ENCODE assay signal across 1 cellular context in genomic region chr14:60722836-60723217, GRCh38.
A peak's percentile ranks its signal among the peaks of the same experiment; 100 is the strongest.
TF ChIP-seq lines count a peak whose summit lies in the region.

No MANE protein-coding gene starts in this region.

TF ChIP-seq in HepG2, 621 proteins besides CTCF, POLR2A, EP300 and RAD21:
- TF ChIP-seq HNRNPL (IDR thresholded peaks at IDR 0.05; ENCODE audit: low read depth, low read length) = 0 out of 2 replicates have a peak, but pooled peaks have one; percentile 1
- TF ChIP-seq ZBTB25 (CRISPR knock-in tag; IDR thresholded peaks at IDR 0.05) = no peak
- 0 out of 2 replicates have a peak, but pooled peaks have one; percentile 28 for TF ChIP-seq NCOR1 (IDR thresholded peaks at IDR 0.05; ENCODE audit: borderline replicate concordance, low read length)
- TF ChIP-seq POGZ (CRISPR knock-in tag; IDR thresholded peaks at IDR 0.05) = no peak
- TF ChIP-seq ZNF558 (CRISPR knock-in tag; IDR thresholded peaks at IDR 0.05; ENCODE audit: borderline replicate concordance) = 0 out of 2 replicates have a peak, but pooled peaks have one; percentile 23
- peak; percentile 56 for TF ChIP-seq YY1 (IDR thresholded peaks at IDR 0.05; ENCODE audit: insufficient read depth, insufficient replicate concordance, low read depth, low read length)
- peak; percentile 38; the same call in 1 of the 2 replicates for TF ChIP-seq ZNF281 (CRISPR knock-in tag; IDR thresholded peaks at IDR 0.05; ENCODE audit: borderline replicate concordance)
- 0 out of 2 replicates have a peak, but pooled peaks have one; percentile 18 for TF ChIP-seq TFAP4 (IDR thresholded peaks at IDR 0.05; ENCODE audit: borderline replicate concordance, low read depth)
- peak; percentile 5; the same call in 1 of the 2 replicates for TF ChIP-seq TCF7 (IDR thresholded peaks at IDR 0.05; ENCODE audit: low read depth)
- no peak for TF ChIP-seq ZKSCAN5 (CRISPR knock-in tag; IDR thresholded peaks at IDR 0.05)
- TF ChIP-seq ZSCAN5A (CRISPR knock-in tag; IDR thresholded peaks at IDR 0.05; ENCODE audit: borderline replicate concordance) = 0 out of 2 replicates have a peak, but pooled peaks have one; percentile 6
- 0 out of 2 replicates have a peak, but pooled peaks have one; percentile 8 for TF ChIP-seq THAP8 (CRISPR knock-in tag; IDR thresholded peaks at IDR 0.05; ENCODE audit: borderline replicate concordance)
- no peak for TF ChIP-seq SRSF9 (IDR thresholded peaks at IDR 0.05; ENCODE audit: borderline replicate concordance, insufficient read depth, low read depth, low read length, poor library complexity, severe bottlenecking)
- TF ChIP-seq ZSCAN30 (CRISPR knock-in tag; IDR thresholded peaks at IDR 0.05) = 0 out of 2 replicates have a peak, but pooled peaks have one; percentile 54
- TF ChIP-seq CHD2 (IDR thresholded peaks at IDR 0.05; ENCODE audit: low read depth, low read length) = peak; percentile 30; the same call in 1 of the 2 replicates
- TF ChIP-seq PAF1 (CRISPR knock-in tag; IDR thresholded peaks at IDR 0.05) = no peak
- TF ChIP-seq GATA4 (IDR thresholded peaks at IDR 0.05; ENCODE audit: borderline replicate concordance, low read depth) = no peak
TF ChIP-seq in HepG2: peak in this region for 11.
